1 cellular context compared by ENCODE assay signal in genomic region chr1:34928066-34928864, GRCh38.
TF ChIP-seq lines count a peak whose summit lies in the region.

No MANE protein-coding gene starts in this region.

TF ChIP-seq in IMR-90, 13 proteins besides CTCF, POLR2A, EP300 and RAD21 (continued from another document):
- TF ChIP-seq FOS (IDR thresholded peaks at IDR 0.05; ENCODE audit: low read depth, low read length) = no peak
- TF ChIP-seq RFX5 (IDR thresholded peaks at IDR 0.05; ENCODE audit: low read depth, low read length) = no peak
- no peak for TF ChIP-seq ELK1 (IDR thresholded peaks at IDR 0.05; ENCODE audit: borderline replicate concordance, low read depth, low read length)
- TF ChIP-seq BHLHE40 (IDR thresholded peaks at IDR 0.05; ENCODE audit: low read depth, low read length) = no peak
- no peak for TF ChIP-seq NFE2L2 (IDR thresholded peaks at IDR 0.05; ENCODE audit: low read depth, low read length)
